ENCODE assay signal across 10 cellular contexts in the genomic region with DNA sequence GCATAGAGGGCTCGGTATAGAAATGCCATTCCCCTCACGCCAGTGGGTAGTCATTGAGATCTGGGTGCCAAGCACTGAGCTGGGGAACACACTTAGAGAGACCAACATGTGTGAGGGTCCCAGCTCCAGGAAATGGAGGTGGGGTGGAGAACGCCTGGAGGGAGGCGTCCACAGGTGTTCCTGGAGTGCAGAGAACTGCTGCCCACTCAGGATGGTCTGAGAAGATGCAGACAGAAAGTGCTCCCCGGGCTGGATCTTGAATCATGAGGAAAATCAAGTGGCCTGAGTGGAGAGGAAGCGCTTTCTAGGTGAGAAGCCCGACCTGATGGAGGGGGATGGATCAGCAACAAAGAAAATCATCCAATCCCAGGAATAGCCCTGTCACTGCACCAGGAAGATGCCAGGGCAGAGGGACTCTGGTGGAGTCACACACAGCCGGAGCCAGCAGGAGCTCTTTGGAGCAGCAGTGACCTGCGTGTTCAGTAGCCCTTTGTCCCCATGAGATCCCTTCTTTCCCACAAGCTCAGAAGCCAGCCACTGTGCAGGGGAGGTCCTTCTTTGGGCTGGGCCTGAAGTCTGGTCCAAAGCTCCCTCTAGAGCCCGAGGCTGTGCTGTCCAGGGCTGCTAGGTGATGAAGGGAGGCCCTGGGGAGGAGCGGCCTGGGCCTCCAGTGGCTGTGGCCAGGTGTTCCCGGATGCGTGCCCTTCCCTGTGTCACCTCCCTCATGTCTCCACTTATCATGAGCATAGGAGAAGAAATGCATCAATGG.
DNase-seq lines count a peak whose midpoint lies in the region; ATAC-seq and TF ChIP-seq lines count a peak whose summit lies in the region.
"Had no signal": no experiment of that assay in that cellular context is flagged by ENCODE, and none has a peak within 500 bp of the region (broad histone marks: within the 10 kb centered on the region; RNA-seq: fewer than 3 reads in every experiment).

No MANE protein-coding gene starts in this region.

- no peaks in the 10 kb centered on the region for H3K9me3 ChIP-seq in sigmoid colon

- H3K27ac Mint-ChIP-seq in T-helper 1 cell treated with Interleukin-12 subunit alpha and Interleukin-12 subunit beta and Interleukin-4 antibody, amounts not matched to agents 30 μg/mL and 1 μg/mL, for 36 hours: peak overlapping the region; percentile 9

- H3K9me3 Mint-ChIP-seq in T-helper 1 cell treated with Interleukin-12 subunit alpha and Interleukin-12 subunit beta and Interleukin-4 antibody, amounts not matched to agents 30 μg/mL and 1 μg/mL, for 36 hours: no peaks in the 10 kb centered on the region

- 88 to 92% methylated on average over 13 of the region's 13 CpGs for WGBS in sigmoid colon, 2 donors

- intact Hi-C loops in left cardiac atrium (cut with DNase I): loop anchor here (5.0 kb wide), 1 partner anchor 112 kb away; a partner anchor contains a TSS
- intact Hi-C loops in sigmoid colon (cut with DNase I): no loop called here

- peaks cover 0 to 27% (median 8%) of the 10 kb centered on the region in 4 donors for H3K4me1 ChIP-seq in sigmoid colon

- ATAC-seq in left cardiac atrium: peak; percentile 25 to 47

- TF ChIP-seq CTCF in VCaP (conservative IDR thresholded peaks at IDR 0.05) (0 out of 2 replicates have a peak, but pooled peaks have one; percentile 20), sigmoid colon (IDR thresholded peaks at IDR 0.05) (no peak)

- TF ChIP-seq POLR2A in sigmoid colon (IDR thresholded peaks at IDR 0.05): no peak

- no peak overlapping the region for H3K4me3 ChIP-seq in sigmoid colon
- H3K4me3 ChIP-seq: SK-N-MC had no signal

- peaks cover 23% of the 10 kb centered on the region for H3K36me3 Mint-ChIP-seq in T-helper 1 cell treated with Interleukin-12 subunit alpha and Interleukin-12 subunit beta and Interleukin-4 antibody, amounts not matched to agents 30 μg/mL and 1 μg/mL, for 36 hours (ENCODE audit: low read depth)

- H3K36me3 ChIP-seq in sigmoid colon: peaks cover 0 to 13% (median 2%) of the 10 kb centered on the region in 4 donors

- H3K27ac ChIP-seq in VCaP: no peak overlapping the region
- H3K27ac ChIP-seq in sigmoid colon: no peak overlapping the region
- H3K27ac ChIP-seq: SK-N-MC had no signal

- H3K27me3 ChIP-seq in sigmoid colon: no peaks in the 10 kb centered on the region

- no peak overlapping the region for H3K4me3 Mint-ChIP-seq in T-helper 1 cell treated with Interleukin-12 subunit alpha and Interleukin-12 subunit beta and Interleukin-4 antibody, amounts not matched to agents 30 μg/mL and 1 μg/mL, for 36 hours

- no peak for TF ChIP-seq EP300 in sigmoid colon (IDR thresholded peaks at IDR 0.05)

- DNase-seq in T-helper 1 cell (no peak), left cardiac atrium (no peak), sigmoid colon (peak; percentile 59), HPDE6-E6E7 (ENCODE audit: extremely low spot score) (no peak), NCI-H1105 (lab: John Stamatoyannopoulos, UW) (no peak)
- no peak for DNase-seq in activated CD4-positive, alpha-beta T cell treated with anti-CD3 and anti-CD28 coated beads, Interleukin-2, amount 50 U/mL, for 1 hour
- DNase-seq: activated CD4-positive, alpha-beta T cell treated with anti-CD3 and anti-CD28 coated beads for 1 hour had no signal

- H3K4me1 Mint-ChIP-seq in T-helper 1 cell treated with Interleukin-12 subunit alpha and Interleukin-12 subunit beta and Interleukin-4 antibody, amounts not matched to agents 30 μg/mL and 1 μg/mL, for 36 hours (ENCODE audit: low read depth): peaks cover 5% of the 10 kb centered on the region

- no peaks in the 10 kb centered on the region for H3K27me3 Mint-ChIP-seq in T-helper 1 cell treated with Interleukin-12 subunit alpha and Interleukin-12 subunit beta and Interleukin-4 antibody, amounts not matched to agents 30 μg/mL and 1 μg/mL, for 36 hours (ENCODE audit: low read depth)
